Comparison of ENCODE assay signal across 8 cellular contexts in the genomic region with DNA sequence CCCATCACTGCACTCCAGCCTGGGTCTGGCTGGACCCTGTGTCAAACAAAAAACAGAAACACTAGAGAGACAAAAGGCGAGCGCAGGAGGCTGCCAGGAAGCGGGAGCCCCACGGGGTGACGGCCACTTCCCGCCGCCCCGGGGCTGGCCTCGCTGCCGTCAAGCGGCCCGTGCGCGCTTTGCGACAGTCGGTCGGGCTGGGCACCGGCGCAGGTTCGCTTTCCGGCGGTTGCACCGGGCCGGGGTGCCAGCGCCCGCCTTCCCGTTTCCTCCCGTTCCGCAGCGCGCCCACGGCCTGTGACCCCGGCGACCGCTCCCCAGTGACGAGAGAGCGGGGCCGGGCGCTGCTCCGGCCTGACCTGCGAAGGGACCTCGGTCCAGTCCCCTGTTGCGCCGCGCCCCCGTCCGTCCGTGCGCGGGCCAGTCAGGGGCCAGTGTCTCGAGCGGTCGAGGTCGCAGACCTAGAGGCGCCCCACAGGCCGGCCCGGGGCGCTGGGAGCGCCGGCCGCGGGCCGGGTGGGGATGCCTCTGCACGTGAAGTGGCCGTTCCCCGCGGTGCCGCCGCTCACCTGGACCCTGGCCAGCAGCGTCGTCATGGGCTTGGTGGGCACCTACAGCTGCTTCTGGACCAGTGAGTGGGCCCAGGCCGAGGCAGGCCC. TPM values are rescaled to one million over a fixed set of nuclear protein-coding genes. Genes with fewer than 3 reads are reported as not detected.
DNase-seq lines count a peak whose midpoint lies in the region; ATAC-seq, FAIRE-seq and TF ChIP-seq lines count a peak whose summit lies in the region.

TAFAZZIN (plus strand) TSS at position 218 of the 659 bp plus-strand sequence; CDS start at position 523, 305 bp downstream.

- no peak for TF ChIP-seq CTCF in A673 (conservative IDR thresholded peaks at IDR 0.05; ENCODE audit: low read depth, low read length)
- no peak for TF ChIP-seq CTCF in OCI-LY3 (IDR thresholded peaks at IDR 0.05; ENCODE audit: low read depth, low read length)

- H3K9me3 ChIP-seq in A673 (ENCODE audit: low read depth, low read length, poor library complexity, severe bottlenecking) = no peaks in the 10 kb centered on the region
- no peaks in the 10 kb centered on the region for H3K9me3 ChIP-seq in OCI-LY3 (ENCODE audit: insufficient read depth, low read length)
- no peaks in the 10 kb centered on the region for H3K9me3 ChIP-seq in mucosa of rectum (ENCODE audit: control insufficient read depth in 2 of 2, low read length in 2 of 2)

- no peaks in the 10 kb centered on the region for H3K36me3 ChIP-seq in A673 (ENCODE audit: insufficient read depth, low read length, poor library complexity, severe bottlenecking)
- H3K36me3 ChIP-seq in OCI-LY3 (replicated peaks; ENCODE audit: low read depth, low read length) = peaks cover 6% of the 10 kb centered on the region
- H3K36me3 ChIP-seq in mucosa of rectum (ENCODE audit: control insufficient read depth in 2 of 2, insufficient read depth in 2 of 2, low read length in 2 of 2) = no peaks in the 10 kb centered on the region

- H3K27me3 Mint-ChIP-seq in activated T-cell treated with anti-CD3 and anti-CD28 coated beads, Interleukin-2, amount 50 U/mL, for 24 hours = peaks cover 15% of the 10 kb centered on the region

- intact Hi-C loops in A673 (cut with micrococcal nuclease; ENCODE audit: unreplicated experiment) = no loop called here

- peak; percentile 94 for FAIRE-seq in GM18507 (lab: Jason Lieb, UNC)

- DNase-seq in A673 (ENCODE audit: low spot score) (peak; percentile 77), GM18507 (ENCODE audit: extremely low spot score, insufficient read length, low read depth) (peak; percentile 62), erythroblast (lab: John Stamatoyannopoulos, UW) (peak; percentile 85 to 87)
- peak; percentile 82 for DNase-seq in activated T-cell treated with anti-CD3 and anti-CD28 coated beads, Interleukin-2, amount 50 U/mL, for 24 hours
- peak; percentile 46 to 72 (median 60) for DNase-seq in stimulated activated naive CD4-positive, alpha-beta T cell (lab: John Stamatoyannopoulos, UW)

- H3K9me3 Mint-ChIP-seq in activated T-cell treated with anti-CD3 and anti-CD28 coated beads, Interleukin-2, amount 50 U/mL, for 24 hours = no peaks in the 10 kb centered on the region

- H3K27ac ChIP-seq in A673 (ENCODE audit: low read depth, low read length, poor library complexity, severe bottlenecking) = peak within 1 kb of the TSS; percentile 74
- H3K27ac ChIP-seq in OCI-LY3 (ENCODE audit: low read length) = peak within 1 kb of the TSS; percentile 73
- peak within 1 kb of the TSS; percentile 87 to 89 for H3K27ac ChIP-seq in mucosa of rectum (ENCODE audit: low read depth in 2 of 2, low read length in 2 of 2)

- H3K4me1 Mint-ChIP-seq in activated T-cell treated with anti-CD3 and anti-CD28 coated beads, Interleukin-2, amount 50 U/mL, for 24 hours (ENCODE audit: low read depth) = peaks cover 14% of the 10 kb centered on the region

- no peaks in the 10 kb centered on the region for H3K4me1 ChIP-seq in A673 (ENCODE audit: insufficient read depth, low read length, poor library complexity, severe bottlenecking)
- H3K4me1 ChIP-seq in OCI-LY3 (ENCODE audit: low read length) = peaks cover 9% of the 10 kb centered on the region
- H3K4me1 ChIP-seq in mucosa of rectum (ENCODE audit: control insufficient read depth in 2 of 2, insufficient read depth in 2 of 2, low read length in 2 of 2) = peaks cover 13 to 20% of the 10 kb centered on the region in 2 donors

- H3K36me3 Mint-ChIP-seq in activated T-cell treated with anti-CD3 and anti-CD28 coated beads, Interleukin-2, amount 50 U/mL, for 24 hours (ENCODE audit: low read depth) = peaks cover 26% of the 10 kb centered on the region

- H3K4me3 ChIP-seq in A673 (ENCODE audit: low read depth, low read length, poor library complexity, severe bottlenecking) (peak within 1 kb of the TSS; percentile 79), OCI-LY3 (ENCODE audit: low read length) (peak within 1 kb of the TSS; percentile 91), mucosa of rectum (ENCODE audit: low read length in 2 of 2) (peak within 1 kb of the TSS; percentile 71 to 76)

- no peaks in the 10 kb centered on the region for H4K20me1 ChIP-seq in OCI-LY3 (ENCODE audit: insufficient read depth, low read length)

- CTCF ChIA-PET in A673 (lab: Charles Lee) = no interaction called here

- H3K9ac ChIP-seq in OCI-LY3 (ENCODE audit: low read length) (peak within 1 kb of the TSS; percentile 95), mucosa of rectum (ENCODE audit: low read depth in 1 of 2, low read length in 2 of 2) (peak within 1 kb of the TSS; percentile 72 to 85)

- ATAC-seq in HG03442 (IDR thresholded peaks at IDR 0.05; ENCODE audit: unreplicated experiment) = peak; percentile 34

- H3K79me2 ChIP-seq in OCI-LY3 (ENCODE audit: low read length) = peaks cover 21% of the 10 kb centered on the region

- POLR2A ChIA-PET in A673 (lab: Charles Lee; ENCODE audit: low non-redundant PET) = no interaction called here

- H2AFZ ChIP-seq in OCI-LY3 (ENCODE audit: low read depth, low read length) = peak within 1 kb of the TSS; percentile 46; the same call in 1 of the 2 replicates

- H3K27ac Mint-ChIP-seq in activated T-cell treated with anti-CD3 and anti-CD28 coated beads, Interleukin-2, amount 50 U/mL, for 24 hours = peak within 1 kb of the TSS; percentile 95

- H3K27me3 ChIP-seq in A673 (replicated peaks; ENCODE audit: insufficient read depth, low read depth, low read length, poor library complexity) = no peaks in the 10 kb centered on the region
- no peaks in the 10 kb centered on the region for H3K27me3 ChIP-seq in OCI-LY3 (ENCODE audit: low read depth, low read length)
- H3K27me3 ChIP-seq in mucosa of rectum (ENCODE audit: control insufficient read depth in 2 of 2, insufficient read depth in 2 of 2, low read length in 2 of 2) = peaks cover 0 to 3% of the 10 kb centered on the region in 2 donors

- BruUV-seq in A673 (replicated peaks; lab: Mats Ljungman, UMichigan) = no TSS peak

- peak within 1 kb of the TSS; percentile 92 for H3K4me3 Mint-ChIP-seq in activated T-cell treated with anti-CD3 and anti-CD28 coated beads, Interleukin-2, amount 50 U/mL, for 24 hours

- TF ChIP-seq POLR2A in erythroblast (IDR thresholded peaks at IDR 0.05; ENCODE audit: low read length) = peak; percentile 90

- peak within 1 kb of the TSS; percentile 94 for H3K4me2 ChIP-seq in OCI-LY3 (ENCODE audit: low read length)

RNA-seq across cellular contexts. Expression of gene TAFAZZIN, which starts in this region (rescaled TPM):
- 41.8 and 55.8 TPM in 2 replicates for total RNA-seq in A673 (2021)

Comparison
In these comparisons a context has a peak if more than half of its experiments do, and no peak if none do; other contexts are left out.
1. Peak in every context shown above with its lines: DNase-seq, ATAC-seq, H3K4me3 ChIP-seq and H3K27ac ChIP-seq.